ENCODE assay signal across 23 cellular contexts in genomic region chr6:155387551-155387950, GRCh38.
"Had no signal": no experiment of that assay in that cellular context is flagged by ENCODE, and none has a peak within 500 bp of the region (broad histone marks: within the 10 kb centered on the region; RNA-seq: fewer than 3 reads in every experiment).

No MANE protein-coding gene starts in this region.

- H3K36me3 ChIP-seq: breast epithelium, right lobe of liver, thoracic aorta, uterus had no signal

- H3K9me3 ChIP-seq: mucosa of descending colon, right lobe of liver, thoracic aorta, uterus had no signal

- H3K36me3 Mint-ChIP-seq: activated CD8-positive, alpha-beta memory T cell treated with anti-CD3 and anti-CD28 coated beads, Interleukin-2, amount 10 ng/mL, durations not matched to agents 7 days and 5 days; natural killer cell treated with Interleukin-12 subunit alpha and Interleukin-12 subunit beta and Interleukin-15 and Interleukin-18, amount 100 ng/mL, for 72 hours; WTC11 had no signal

- H3K4me3 ChIP-seq: breast epithelium, mucosa of descending colon, right lobe of liver, thoracic aorta, uterus had no signal

- H3K27ac Mint-ChIP-seq: activated CD8-positive, alpha-beta memory T cell treated with anti-CD3 and anti-CD28 coated beads, Interleukin-2, amount 10 ng/mL, durations not matched to agents 7 days and 5 days; activated CD8-positive, alpha-beta T cell treated with anti-CD3 and anti-CD28 coated beads, Interleukin-2, amount 10 ng/mL, durations not matched to agents 7 days and 5 days; activated naive CD4-positive, alpha-beta T cell treated with anti-CD3 and anti-CD28 coated beads, Interleukin-2, amount 50 U/mL, for 72 hours; activated T-helper 2 cell treated with anti-CD3 and anti-CD28 coated beads, Interferon-gamma antibody, Interleukin-2, Interleukin-4, amounts not matched to agents 10 μg/mL and 5 μg/mL and 100 μg/mL, durations not matched to agents 14 hours and 24 hours and 36 hours; endodermal cell; natural killer cell treated with Interleukin-12 subunit alpha and Interleukin-12 subunit beta and Interleukin-15 and Interleukin-18, amount 100 ng/mL, for 72 hours; WTC11 had no signal

- H3K27ac ChIP-seq: breast epithelium, right lobe of liver, thoracic aorta, uterus had no signal

- ATAC-seq: activated CD8-positive, alpha-beta memory T cell treated with anti-CD3 and anti-CD28 coated beads, Interleukin-2, amount 10 ng/mL, durations not matched to agents 7 days and 5 days; activated CD8-positive, alpha-beta T cell treated with anti-CD3 and anti-CD28 coated beads, Interleukin-2, amount 10 ng/mL, durations not matched to agents 7 days and 5 days; activated naive CD4-positive, alpha-beta T cell treated with anti-CD3 and anti-CD28 coated beads, Interleukin-2, amount 50 U/mL, for 72 hours; esophagus mucosa; left cardiac atrium; left ventricle myocardium superior; mucosa of descending colon; natural killer cell treated with Interleukin-12 subunit alpha and Interleukin-12 subunit beta and Interleukin-15 and Interleukin-18, amount 100 ng/mL, for 72 hours; right lobe of liver; WTC11 had no signal

- H3K4me3 Mint-ChIP-seq: activated CD8-positive, alpha-beta memory T cell treated with anti-CD3 and anti-CD28 coated beads, Interleukin-2, amount 10 ng/mL, durations not matched to agents 7 days and 5 days; activated CD8-positive, alpha-beta T cell treated with anti-CD3 and anti-CD28 coated beads, Interleukin-2, amount 10 ng/mL, durations not matched to agents 7 days and 5 days; endodermal cell; natural killer cell treated with Interleukin-12 subunit alpha and Interleukin-12 subunit beta and Interleukin-15 and Interleukin-18, amount 100 ng/mL, for 72 hours; WTC11 had no signal

- H3K4me1 Mint-ChIP-seq: endodermal cell, WTC11 had no signal

- H3K27me3 ChIP-seq: breast epithelium, right lobe of liver, uterus had no signal

- H3K4me1 ChIP-seq: breast epithelium, right lobe of liver, uterus had no signal

- H3K9me3 Mint-ChIP-seq: activated T-helper 2 cell treated with anti-CD3 and anti-CD28 coated beads, Interferon-gamma antibody, Interleukin-2, Interleukin-4, amounts not matched to agents 10 μg/mL and 5 μg/mL and 100 μg/mL, durations not matched to agents 14 hours and 24 hours and 36 hours; endodermal cell; WTC11 had no signal

- DNase-seq: activated CD8-positive, alpha-beta memory T cell treated with anti-CD3 and anti-CD28 coated beads, Interleukin-2, amount 10 ng/mL, durations not matched to agents 7 days and 5 days; activated CD8-positive, alpha-beta T cell treated with anti-CD3 and anti-CD28 coated beads, Interleukin-2, amount 10 ng/mL, durations not matched to agents 7 days and 5 days; activated T-cell treated with anti-CD3 and anti-CD28 coated beads, Interleukin-2, amount 50 U/mL, for 48 hours; central memory CD4-positive, alpha-beta T cell; endodermal cell; foreskin melanocyte; islet precursor cell; left cardiac atrium; left ventricle myocardium superior; mucosa of descending colon; right lobe of liver; stimulated activated CD4-positive, alpha-beta T cell treated with anti-CD3 and anti-CD28 coated beads, Interleukin-2, amount 100 ng/mL, for 48 hours; stimulated activated naive CD4-positive, alpha-beta T cell treated with Interleukin-2 at 50 U/mL for 16 hours; T-helper 2 cell; trophoblast cell; uterus had no signal
